ENCODE assay signal across 33 cellular contexts in the genomic region with DNA sequence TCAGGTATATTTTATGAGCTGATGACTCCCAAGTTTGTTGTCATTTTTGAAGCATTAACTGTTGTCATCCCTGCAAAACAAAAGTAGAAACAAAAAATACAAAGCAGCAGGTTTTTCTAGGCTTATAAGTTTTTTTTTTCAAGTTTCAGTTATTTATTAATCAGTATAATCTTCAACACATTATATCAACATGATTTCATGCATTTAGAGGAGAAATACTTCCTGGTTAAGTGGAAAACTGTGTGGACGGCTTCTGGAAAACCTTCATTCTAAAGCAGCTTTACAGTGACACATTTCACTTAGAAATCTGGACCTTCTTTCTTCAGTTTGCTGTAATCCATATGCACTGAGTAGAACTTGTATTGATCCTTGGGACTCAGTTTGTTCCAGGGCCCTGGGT. TPM values are rescaled to one million over a fixed set of nuclear protein-coding genes. Genes with fewer than 3 reads are reported as not detected.
"Had no signal": no experiment of that assay in that cellular context is flagged by ENCODE, and none has a peak within 500 bp of the region (broad histone marks: within the 10 kb centered on the region; RNA-seq: fewer than 3 reads in every experiment).

No MANE protein-coding gene starts in this region.

- H3K4me3 ChIP-seq: adrenal gland, breast epithelium, cardiac muscle cell, colonic mucosa, esophagus squamous epithelium had no signal

- ATAC-seq: activated naive CD8-positive, alpha-beta T cell treated with anti-CD3 and anti-CD28 coated beads, Interleukin-2, amount 50 U/mL, for 24 hours; activated T-cell treated with anti-CD3 and anti-CD28 coated beads, Interleukin-2, amount 50 U/mL, for 72 hours had no signal

- FAIRE-seq: endometrium, frontal cortex had no signal

- H3K27me3 Mint-ChIP-seq: activated CD4-positive, alpha-beta memory T cell treated with anti-CD3 and anti-CD28 coated beads, Interleukin-2, amount 10 ng/mL, durations not matched to agents 7 days and 5 days; activated naive CD8-positive, alpha-beta T cell treated with anti-CD3 and anti-CD28 coated beads for 36 hours; activated naive CD8-positive, alpha-beta T cell treated with anti-CD3 and anti-CD28 coated beads, Interleukin-2, amount 50 U/mL, for 24 hours; activated T-cell treated with anti-CD3 and anti-CD28 coated beads, Interleukin-2, amount 50 U/mL, for 24 hours had no signal

- H3K36me3 Mint-ChIP-seq: brain had no signal

- H3K36me3 ChIP-seq: adrenal gland, breast epithelium, cardiac muscle cell, colonic mucosa, esophagus squamous epithelium had no signal

- H3K9me3 ChIP-seq: adrenal gland, breast epithelium, colonic mucosa, esophagus squamous epithelium had no signal

- H3K27me3 ChIP-seq: adrenal gland, breast epithelium, cardiac muscle cell, colonic mucosa, esophagus squamous epithelium had no signal

- H3K4me1 ChIP-seq: adrenal gland, breast epithelium, colonic mucosa had no signal

- DNase-seq: activated CD4-positive, alpha-beta memory T cell treated with anti-CD3 and anti-CD28 coated beads, Interleukin-2, amount 10 ng/mL, durations not matched to agents 7 days and 5 days; activated CD4-positive, alpha-beta T cell treated with anti-CD3 and anti-CD28 coated beads for 4 hours; activated CD4-positive, alpha-beta T cell treated with anti-CD3 and anti-CD28 coated beads, Interleukin-2, amount 10 ng/mL, durations not matched to agents 7 days and 5 days; activated CD4-positive, alpha-beta T cell treated with anti-CD3 and anti-CD28 coated beads, Interleukin-2, amount 50 U/mL, for 4 hours; activated CD4-positive, CD25-positive, alpha-beta regulatory T cell; activated CD4-positive, CD25-positive, alpha-beta regulatory T cell treated with anti-CD3 and anti-CD28 coated beads, Interleukin-2, amount 50 U/mL, for 72 hours; activated CD8-positive, alpha-beta memory T cell treated with anti-CD3 and anti-CD28 coated beads, Interleukin-2, amount 50 U/mL, for 48 hours; activated gamma-delta T cell treated with Interleukin-2 at 50 U/mL for 16 hours; activated naive CD4-positive, alpha-beta T cell treated with anti-CD3 and anti-CD28 coated beads, Interleukin-2, amount 50 U/mL, for 16 hours; activated naive CD4-positive, alpha-beta T cell treated with Interleukin-2 at 50 U/mL for 16 hours; activated naive CD8-positive, alpha-beta T cell treated with anti-CD3 and anti-CD28 coated beads for 36 hours; activated naive CD8-positive, alpha-beta T cell treated with anti-CD3 and anti-CD28 coated beads, Interleukin-2, amount 50 U/mL, for 24 hours; activated T-cell treated with anti-CD3 and anti-CD28 coated beads for 4 hours; activated T-cell treated with anti-CD3 and anti-CD28 coated beads, Interleukin-2, amount 50 U/mL, for 24 hours; activated T-cell treated with anti-CD3 and anti-CD28 coated beads, Interleukin-2, amount 50 U/mL, for 72 hours; adrenal gland; amygdala; aorta; central memory CD4-positive, alpha-beta T cell; cerebellar nuclear complex; colonic mucosa; effector CD8-positive, alpha-beta T cell; esophagus squamous epithelium; foreskin fibroblast; head of caudate nucleus; T-helper 2 cell had no signal

- H3K27ac Mint-ChIP-seq: activated CD4-positive, alpha-beta memory T cell treated with anti-CD3 and anti-CD28 coated beads, Interleukin-2, amount 10 ng/mL, durations not matched to agents 7 days and 5 days; activated CD4-positive, alpha-beta T cell treated with anti-CD3 and anti-CD28 coated beads, Interleukin-2, amount 10 ng/mL, durations not matched to agents 7 days and 5 days; activated naive CD8-positive, alpha-beta T cell treated with anti-CD3 and anti-CD28 coated beads for 36 hours; activated naive CD8-positive, alpha-beta T cell treated with anti-CD3 and anti-CD28 coated beads, Interleukin-2, amount 50 U/mL, for 24 hours; activated T-cell treated with anti-CD3 and anti-CD28 coated beads, Interleukin-2, amount 50 U/mL, for 24 hours; activated T-cell treated with anti-CD3 and anti-CD28 coated beads, Interleukin-2, amount 50 U/mL, for 72 hours; brain had no signal

- H3K4me3 Mint-ChIP-seq: activated CD4-positive, alpha-beta memory T cell treated with anti-CD3 and anti-CD28 coated beads, Interleukin-2, amount 10 ng/mL, durations not matched to agents 7 days and 5 days; activated CD4-positive, alpha-beta T cell treated with anti-CD3 and anti-CD28 coated beads, Interleukin-2, amount 10 ng/mL, durations not matched to agents 7 days and 5 days; activated naive CD8-positive, alpha-beta T cell treated with anti-CD3 and anti-CD28 coated beads for 36 hours; activated naive CD8-positive, alpha-beta T cell treated with anti-CD3 and anti-CD28 coated beads, Interleukin-2, amount 50 U/mL, for 24 hours; activated T-cell treated with anti-CD3 and anti-CD28 coated beads, Interleukin-2, amount 50 U/mL, for 24 hours; activated T-cell treated with anti-CD3 and anti-CD28 coated beads, Interleukin-2, amount 50 U/mL, for 72 hours; brain had no signal

- H3K27ac ChIP-seq: adrenal gland, breast epithelium, cardiac muscle cell, colonic mucosa, epithelial cell of prostate, esophagus squamous epithelium had no signal

RNA-seq across cellular contexts. Expression of a gene that starts 34.6 kb away (rescaled TPM):
- total RNA-seq: cardiac muscle cell had no signal
- polyA plus RNA-seq: cardiac muscle cell, endothelial cell of umbilical vein had no signal
